17 cellular contexts compared by ENCODE assay signal in genomic region chr1:179708434-179709195, GRCh38. TPM values are rescaled to one million over a fixed set of nuclear protein-coding genes. Genes with fewer than 3 reads are reported as not detected.
"Had no signal": no experiment of that assay in that cellular context is flagged by ENCODE, and none has a peak within 500 bp of the region (broad histone marks: within the 10 kb centered on the region; RNA-seq: fewer than 3 reads in every experiment).

No MANE protein-coding gene starts in this region.

- H3K27me3 ChIP-seq: heart right ventricle, neutrophil, thyroid gland had no signal

- H3K9me3 ChIP-seq: neutrophil, thyroid gland had no signal

- H3K27ac ChIP-seq: epithelial cell of prostate, lower lobe of right lung, neutrophil, thyroid gland had no signal

- H3K36me3 Mint-ChIP-seq: activated naive CD8-positive, alpha-beta T cell treated with anti-CD3 and anti-CD28 coated beads, Interleukin-2, amount 10 ng/mL, durations not matched to agents 7 days and 5 days; stimulated activated naive B cell treated with anti-CD40 and anti-IgM and Interleukin-4, amounts not matched to agents 10 μg/mL and 1 μg/mL and 100 μg/mL, for 72 hours had no signal

- DNase-seq: activated B cell treated with CpG ODN at 0.5 μM for 24 hours; activated CD4-positive, alpha-beta T cell treated with anti-CD3 and anti-CD28 coated beads, Interleukin-2, amount 10 ng/mL, durations not matched to agents 24 days and 14 days; activated CD8-positive, alpha-beta memory T cell treated with anti-CD3 and anti-CD28 coated beads for 24 hours; activated naive CD8-positive, alpha-beta T cell treated with anti-CD3 and anti-CD28 coated beads, Interleukin-2, amount 10 ng/mL, durations not matched to agents 7 days and 5 days; anterior cingulate cortex; brain microvascular endothelial cell; effector memory CD8-positive, alpha-beta T cell; heart right ventricle; left cardiac atrium; lower lobe of right lung; stimulated activated CD4-positive, alpha-beta T cell treated with anti-CD3 and anti-CD28 coated beads, Interleukin-4, amount 100 ng/mL, for 1 hour; stimulated activated naive B cell treated with anti-CD40 and anti-IgM and Interleukin-4, amounts not matched to agents 10 μg/mL and 1 μg/mL and 100 μg/mL, for 72 hours; thyroid gland had no signal

- ATAC-seq: effector memory CD8-positive, alpha-beta T cell; lower lobe of right lung had no signal

- H3K27ac Mint-ChIP-seq: activated B cell treated with CpG ODN at 0.5 μM for 24 hours; activated CD4-positive, alpha-beta T cell treated with anti-CD3 and anti-CD28 coated beads, Interleukin-2, amount 10 ng/mL, durations not matched to agents 24 days and 14 days; activated naive CD8-positive, alpha-beta T cell treated with anti-CD3 and anti-CD28 coated beads, Interleukin-2, amount 10 ng/mL, durations not matched to agents 7 days and 5 days; effector memory CD8-positive, alpha-beta T cell; stimulated activated naive B cell treated with anti-CD40 and anti-IgM and Interleukin-4, amounts not matched to agents 10 μg/mL and 1 μg/mL and 100 μg/mL, for 72 hours had no signal

- H3K4me3 ChIP-seq: heart right ventricle, lower lobe of right lung, thyroid gland had no signal

- H3K4me1 Mint-ChIP-seq: stimulated activated naive B cell treated with anti-CD40 and anti-IgM and Interleukin-4, amounts not matched to agents 10 μg/mL and 1 μg/mL and 100 μg/mL, for 72 hours had no signal

- H3K4me3 Mint-ChIP-seq: activated B cell treated with CpG ODN at 0.5 μM for 24 hours; activated CD4-positive, alpha-beta T cell treated with anti-CD3 and anti-CD28 coated beads, Interleukin-2, amount 10 ng/mL, durations not matched to agents 24 days and 14 days; activated naive CD8-positive, alpha-beta T cell treated with anti-CD3 and anti-CD28 coated beads, Interleukin-2, amount 10 ng/mL, durations not matched to agents 7 days and 5 days; effector memory CD8-positive, alpha-beta T cell; stimulated activated naive B cell treated with anti-CD40 and anti-IgM and Interleukin-4, amounts not matched to agents 10 μg/mL and 1 μg/mL and 100 μg/mL, for 72 hours had no signal

- H3K27me3 Mint-ChIP-seq: activated CD4-positive, alpha-beta T cell treated with anti-CD3 and anti-CD28 coated beads, Interleukin-2, amount 10 ng/mL, durations not matched to agents 24 days and 14 days had no signal

- H3K36me3 ChIP-seq: brain microvascular endothelial cell, heart right ventricle, lower lobe of right lung, neutrophil, thyroid gland had no signal

- H3K4me1 ChIP-seq: thyroid gland had no signal

RNA-seq across cellular contexts. Expression of gene FAM163A, which starts 34.5 kb away (rescaled TPM):
- total RNA-seq: activated B cell treated with CpG ODN at 0.5 μM for 24 hours; activated CD4-positive, alpha-beta T cell treated with anti-CD3 and anti-CD28 coated beads, Interleukin-2, amount 10 ng/mL, durations not matched to agents 24 days and 14 days; activated naive CD8-positive, alpha-beta T cell treated with anti-CD3 and anti-CD28 coated beads, Interleukin-2, amount 10 ng/mL, durations not matched to agents 7 days and 5 days; fibroblast of lung; lower lobe of right lung; T-helper 2 cell treated with Interferon-gamma antibody and Interleukin-4, amounts not matched to agents 100 ng/mL and 5 ng/mL, for 36 hours had no signal
- polyA plus RNA-seq: fibroblast of lung had no signal
